8 cellular contexts compared by ENCODE assay signal in genomic region chr1:223123238-223123976, GRCh38. TPM values are rescaled to one million over a fixed set of nuclear protein-coding genes. Genes with fewer than 3 reads are reported as not detected.
A peak's percentile ranks its signal among the peaks of the same experiment; 100 is the strongest.
DNase-seq lines count a peak whose midpoint lies in the region; ATAC-seq and TF ChIP-seq lines count a peak whose summit lies in the region.

No MANE protein-coding gene starts in this region.

- no peaks in the 10 kb centered on the region for H3K4me1 ChIP-seq in ES-I3 (ENCODE audit: insufficient read depth, low read length)
- H3K4me1 ChIP-seq in GM23338 (ENCODE audit: insufficient read depth) = peaks cover 15% of the 10 kb centered on the region
- no peaks in the 10 kb centered on the region for H3K4me1 ChIP-seq in SJCRH30
- peaks cover 2% of the 10 kb centered on the region for H3K4me1 ChIP-seq in rectal smooth muscle tissue (ENCODE audit: control insufficient read depth, insufficient read depth, low read length)

- H3K9me2 ChIP-seq in GM23338 (ENCODE audit: insufficient read depth) = no peaks in the 10 kb centered on the region

- no peaks in the 10 kb centered on the region for H3F3A ChIP-seq in GM23338 (replicated peaks; ENCODE audit: low read depth)

- H3K4me3 ChIP-seq in GM23338 (no peak overlapping the region), SJCRH30 (no peak overlapping the region), rectal smooth muscle tissue (ENCODE audit: low read length) (peak overlapping the region; percentile 38)

- H3K9me3 ChIP-seq in ES-I3 (ENCODE audit: control insufficient read depth, insufficient read depth, low read length) (no peaks in the 10 kb centered on the region), SJCRH30 (replicated peaks) (no peaks in the 10 kb centered on the region)

- H3K36me3 ChIP-seq in ES-I3 (ENCODE audit: insufficient read depth, low read length) = no peaks in the 10 kb centered on the region
- H3K36me3 ChIP-seq in GM23338 (ENCODE audit: insufficient read depth) = no peaks in the 10 kb centered on the region
- no peaks in the 10 kb centered on the region for H3K36me3 ChIP-seq in SJCRH30
- no peaks in the 10 kb centered on the region for H3K36me3 ChIP-seq in rectal smooth muscle tissue (ENCODE audit: control insufficient read depth, insufficient read depth, low read length)

- no peak overlapping the region for H3K4me3 Mint-ChIP-seq in GM23338

- ATAC-seq in GM23338 (peak; percentile 87), HG03196 (IDR thresholded peaks at IDR 0.05; ENCODE audit: unreplicated experiment) (no peak)

- peaks cover 9% of the 10 kb centered on the region for H3K27me3 Mint-ChIP-seq in GM23338 (ENCODE audit: insufficient read depth, low read depth, poor library complexity)

- H3K27ac ChIP-seq in GM23338 (ENCODE audit: low read depth) = no peak overlapping the region
- no peak overlapping the region for H3K27ac ChIP-seq in SJCRH30
- H3K27ac ChIP-seq in rectal smooth muscle tissue (ENCODE audit: low read depth, low read length) = no peak overlapping the region

- TF ChIP-seq CTCF in GM23338 (conservative IDR thresholded peaks at IDR 0.05; ENCODE audit: low read depth in 2 of 2) (peak; percentile 97 to 98), LNCAP (IDR thresholded peaks at IDR 0.05) (peak; percentile 99)

- no peaks in the 10 kb centered on the region for H3K9me3 Mint-ChIP-seq in GM23338

- no peak overlapping the region for H3K27ac Mint-ChIP-seq in GM23338

- 0 out of 3 replicates have a peak, but pooled peaks cover under 1% of the 10 kb centered on the region for H3K36me3 Mint-ChIP-seq in GM23338 (ENCODE audit: low read depth)

- H4K20me1 ChIP-seq in GM23338 (replicated peaks; ENCODE audit: insufficient read depth) = no peaks in the 10 kb centered on the region

- peaks cover 28% of the 10 kb centered on the region; the same call in 2 of the 3 replicates for H3K4me1 Mint-ChIP-seq in GM23338

- H3K27me3 ChIP-seq in GM23338 (ENCODE audit: insufficient read depth) (peaks cover 9% of the 10 kb centered on the region; the same call in 1 of the 2 replicates), SJCRH30 (no peaks in the 10 kb centered on the region), rectal smooth muscle tissue (ENCODE audit: control insufficient read depth, insufficient read depth, low read length) (no peaks in the 10 kb centered on the region)

- no peaks in the 10 kb centered on the region for H3K79me2 ChIP-seq in GM23338 (replicated peaks; ENCODE audit: insufficient read depth)

- peak overlapping the region; percentile 14; the same call in 1 of the 2 replicates for H3K9ac ChIP-seq in ES-I3 (ENCODE audit: low read depth, low read length)
- H3K9ac ChIP-seq in rectal smooth muscle tissue (ENCODE audit: low read length) = no peak overlapping the region

- H2AFZ ChIP-seq in GM23338 = peak overlapping the region; percentile 33; the same call in 1 of the 2 replicates

- DNase-seq in GM23338 (ENCODE audit: low spot score) = peak; percentile 89
- DNase-seq in SJCRH30 = peak; percentile 71 to 87
- peak; percentile 67 for DNase-seq in activated gamma-delta T cell treated with anti-CD3 and anti-CD28 coated beads, Interleukin-2, amount 50 U/mL, for 16 hours (ENCODE audit: low read depth)
- peak; percentile 30 for DNase-seq in globus pallidus (ENCODE audit: low spot score)

- peak overlapping the region; percentile 17; the same call in 1 of the 2 replicates for H3K4me2 ChIP-seq in GM23338

TF ChIP-seq in GM23338, 12 proteins besides CTCF, POLR2A, EP300 and RAD21 (continues in another document):
- TF ChIP-seq ETS1 (IDR thresholded peaks at IDR 0.05) (no peak), EZH2phosphoT487 (IDR thresholded peaks at IDR 0.05; ENCODE audit: unreplicated experiment) (no peak), CREB1 (CRISPR knock-in tag; IDR thresholded peaks at IDR 0.05; ENCODE audit: low read depth) (no peak), ZNF462 (CRISPR knock-in tag; IDR thresholded peaks at IDR 0.05) (no peak), ZNF331 (CRISPR knock-in tag; IDR thresholded peaks at IDR 0.05; ENCODE audit: low read depth) (no peak), ZNF114 (CRISPR knock-in tag; IDR thresholded peaks at IDR 0.05) (no peak), JUNB (IDR thresholded peaks at IDR 0.05; ENCODE audit: unreplicated experiment) (no peak), POLR2AphosphoS5 (IDR thresholded peaks at IDR 0.05; ENCODE audit: low read depth) (no peak), STAT1 (IDR thresholded peaks at IDR 0.05; ENCODE audit: unreplicated experiment) (no peak)

RNA-seq across cellular contexts. Expression of gene TLR5, which starts 19.6 kb away (rescaled TPM):
- 0.10 and 0.50 TPM in 2 replicates for total RNA-seq in GM23338 (2014; rRNA removed; shearing (Covaris generic))
- polyA plus RNA-seq in GM23338 (2016; fragmentation: Nextera tagmentation; extraction: Ambion mirVana) = 0.39 and 1.3 TPM in 2 replicates
- 0.06 and 0.10 TPM in 2 replicates for total RNA-seq in SJCRH30 (2014; rRNA removed; shearing (Covaris generic))

Comparison
In these comparisons a context has a peak if more than half of its experiments do, and no peak if none do; other contexts are left out.
1. DNase-seq: peak in every context shown above with its lines; median percentile 89 in GM23338; 79 in SJCRH30; 67 in activated gamma-delta T cell treated with anti-CD3 and anti-CD28 coated beads, Interleukin-2, amount 50 U/mL, for 16 hours; 30 in globus pallidus.